Comparison of ENCODE assay signal across 8 cellular contexts in the genomic region with DNA sequence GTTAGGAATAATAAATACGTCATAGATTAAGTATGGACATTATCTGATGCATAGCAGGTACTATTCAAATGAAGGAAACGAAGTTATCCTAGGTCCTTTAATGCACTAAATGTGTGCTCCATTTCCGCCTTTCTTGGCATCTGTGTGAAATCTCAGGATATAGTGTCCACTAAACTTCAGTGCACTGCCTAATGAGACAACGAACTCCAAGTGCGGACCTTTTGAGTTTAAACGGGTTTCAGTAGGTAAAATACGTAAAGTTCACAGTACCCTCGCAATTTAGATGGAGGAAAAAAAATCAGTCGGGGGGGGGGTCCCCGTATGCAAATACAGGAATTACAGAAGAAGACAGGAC. TPM values are rescaled to one million over a fixed set of nuclear protein-coding genes. Genes with fewer than 3 reads are reported as not detected.
DNase-seq lines count a peak whose midpoint lies in the region; ATAC-seq and TF ChIP-seq lines count a peak whose summit lies in the region.

No MANE protein-coding gene starts in this region.

- H3K36me3 ChIP-seq in BJ (ENCODE audit: control insufficient read depth, insufficient read depth, low read length), result no peaks in the 10 kb centered on the region
- no peaks in the 10 kb centered on the region for H3K36me3 ChIP-seq in gastrocnemius medialis

- DNase-seq in BJ (ENCODE audit: low read depth) (no peak), Right ventricle myocardium superior (no peak), gastrocnemius medialis (no peak), MV-4-11 (lab: John Stamatoyannopoulos, UW) (no peak), NCI-H2029 (lab: John Stamatoyannopoulos, UW) (no peak)

- POLR2A ChIA-PET in BJ (lab: Charles Lee), result no interaction called here

- H3K4me3 ChIP-seq in BJ (ENCODE audit: low read depth, low read length), result peak overlapping the region; percentile 94
- peak overlapping the region; percentile 84 for H3K4me3 ChIP-seq in WI38 (ENCODE audit: low read depth, low read length)
- H3K4me3 ChIP-seq in gastrocnemius medialis, result peak overlapping the region; percentile 69 to 99 (median 75)

- peaks cover 23 to 36% of the 10 kb centered on the region in 2 donors for H3K4me1 ChIP-seq in gastrocnemius medialis

- ATAC-seq in GM21619 (IDR thresholded peaks at IDR 0.05; ENCODE audit: unreplicated experiment) (peak; percentile 2), Right ventricle myocardium superior (ENCODE audit: poor library complexity) (peak; percentile 10), gastrocnemius medialis (peak in 1 of 2 donors; percentile 19), GM19467 (IDR thresholded peaks at IDR 0.05; ENCODE audit: unreplicated experiment) (no peak)

- no peak for TF ChIP-seq POLR2A in gastrocnemius medialis (IDR thresholded peaks at IDR 0.05)

- no peaks in the 10 kb centered on the region for H3K9me3 ChIP-seq in gastrocnemius medialis

- intact Hi-C loops in Right ventricle myocardium superior (cut with DNase I), result no loop called here
- intact Hi-C loops in gastrocnemius medialis (cut with DNase I; ENCODE audit: low total_unique reads), result loop anchor here (2.0 to 5.0 kb wide), 2 partner anchors 136 to 323 kb away; a partner anchor contains a TSS

- H3K27me3 ChIP-seq in BJ (ENCODE audit: control insufficient read depth, insufficient read depth, low read length) (no peaks in the 10 kb centered on the region), gastrocnemius medialis (no peaks in the 10 kb centered on the region)

- in situ Hi-C loops in gastrocnemius medialis (cut with MboI; ENCODE audit: low sequenced_read_pairs in 4 of 4), result no loop called here

- TF ChIP-seq CTCF in BJ (IDR thresholded peaks at IDR 0.05; ENCODE audit: insufficient read depth, low read depth, low read length), result no peak
- TF ChIP-seq CTCF in WI38 (IDR thresholded peaks at IDR 0.05; ENCODE audit: low read depth, low read length), result no peak
- TF ChIP-seq CTCF in gastrocnemius medialis (IDR thresholded peaks at IDR 0.05 in 4 of 5, conservative IDR thresholded peaks at IDR 0.05 in 1 of 5), result no peak

- peak overlapping the region; percentile 89 to 100 (median 91) for H3K27ac ChIP-seq in gastrocnemius medialis

- CTCF ChIA-PET in BJ (lab: Yijun Ruan, JAX), result no interaction called here

RNA-seq across cellular contexts. Expression of a gene that starts 0.8 kb away (rescaled TPM):
- 0.99 and 2.2 TPM in 2 replicates for polyA plus RNA-seq in BJ (2011; rRNA removed)
- 2.7 and 3.3 TPM in 2 replicates for polyA minus RNA-seq in BJ (2011; rRNA and poly(A)+ RNA removed)
- total RNA-seq in Right ventricle myocardium superior, result 4.4 TPM
- total RNA-seq in gastrocnemius medialis, result 1 to 10 TPM; 4.2 to 7.6 (median 5.4) TPM
